In genomic region chr7:1569833-1570632, GRCh38 we compare ENCODE assay signal across 8 cellular contexts. TPM values are rescaled to one million over a fixed set of nuclear protein-coding genes. Genes with fewer than 3 reads are reported as not detected.
A peak's percentile ranks its signal among the peaks of the same experiment; 100 is the strongest.
DNase-seq lines count a peak whose midpoint lies in the region; ATAC-seq and TF ChIP-seq lines count a peak whose summit lies in the region.

Gene PSMG3, minus strand, starts transcription at chr7:1570032. Its CDS starts 693 bp downstream, at chr7:1569339.

- H3K27me3 Mint-ChIP-seq in stimulated activated naive CD8-positive, alpha-beta T cell treated with anti-CD3 and anti-CD28 coated beads, Interleukin-15, amount 100 ng/mL, for 72 hours: no peaks in the 10 kb centered on the region

- 1 to 2% methylated on average over 66 to 83 of the region's 95 CpGs for WGBS in GM23248 (ENCODE audit: low coverage in 1 of 2, low lambda C conversion rate in 2 of 2, missing lambda C conversion rate in 2 of 2), 2 experiments

- H3K79me2 ChIP-seq in GM23248 (ENCODE audit: insufficient read depth): peaks cover 21% of the 10 kb centered on the region
- H3K79me2 ChIP-seq in neural cell (replicated peaks; ENCODE audit: insufficient read depth, low read length): peaks cover 5% of the 10 kb centered on the region

- H3K4me3 ChIP-seq in GM23248 (peak within 1 kb of the TSS; percentile 84), fibroblast of the aortic adventitia (ENCODE audit: low read depth, low read length) (peak within 1 kb of the TSS; percentile 89), neural cell (ENCODE audit: low read length) (peak within 1 kb of the TSS; percentile 80)

- peak within 1 kb of the TSS; percentile 73 for H2AFZ ChIP-seq in GM23248
- peak within 1 kb of the TSS; percentile 32 for H2AFZ ChIP-seq in neural cell (ENCODE audit: low read depth, low read length)

- no peaks in the 10 kb centered on the region for H3K9me3 Mint-ChIP-seq in stimulated activated naive CD8-positive, alpha-beta T cell treated with anti-CD3 and anti-CD28 coated beads, Interleukin-15, amount 100 ng/mL, for 72 hours

- H3K4me2 ChIP-seq in GM23248 (ENCODE audit: unreplicated experiment) (peak within 1 kb of the TSS; percentile 97), neural cell (ENCODE audit: low read length) (no peak within 1 kb of the TSS)

- no peaks in the 10 kb centered on the region for H3K27me3 ChIP-seq in GM23248 (replicated peaks; ENCODE audit: insufficient read depth)
- H3K27me3 ChIP-seq in neural cell (ENCODE audit: insufficient read depth, low read depth, low read length): no peaks in the 10 kb centered on the region

- TF ChIP-seq EP300 in neural cell (conservative IDR thresholded peaks at IDR 0.05; ENCODE audit: poor library complexity, severe bottlenecking): peak; percentile 28

- peaks cover 36% of the 10 kb centered on the region for H3K4me1 ChIP-seq in GM23248 (ENCODE audit: insufficient read depth)

- peak within 1 kb of the TSS; percentile 90 to 93 for H3K4me3 Mint-ChIP-seq in stimulated activated naive CD8-positive, alpha-beta T cell treated with anti-CD3 and anti-CD28 coated beads, Interleukin-15, amount 100 ng/mL, for 72 hours

- H3K9me2 ChIP-seq in GM23248 (ENCODE audit: insufficient read depth) (no peaks in the 10 kb centered on the region), neural cell (ENCODE audit: insufficient read depth, low read length) (no peaks in the 10 kb centered on the region)

- TF ChIP-seq RAD21 in neural cell (conservative IDR thresholded peaks at IDR 0.05): peak; percentile 29

- no peaks in the 10 kb centered on the region for H3K9me3 ChIP-seq in GM23248 (ENCODE audit: low read depth)
- no peaks in the 10 kb centered on the region for H3K9me3 ChIP-seq in neural cell (ENCODE audit: low read length)

- TF ChIP-seq CTCF in fibroblast of the aortic adventitia (IDR thresholded peaks at IDR 0.05; ENCODE audit: insufficient read depth, low read length): peak; percentile 31
- peak; percentile 51 for TF ChIP-seq CTCF in neural cell (IDR thresholded peaks at IDR 0.05; ENCODE audit: poor library complexity, severe bottlenecking)

- TF ChIP-seq POLR2A in Raji (IDR thresholded peaks at IDR 0.05; ENCODE audit: insufficient read depth, low read depth, low read length): peak; percentile 85

- H3K27ac ChIP-seq in GM23248 (peak within 1 kb of the TSS; percentile 99), neural cell (ENCODE audit: low read length) (peak within 1 kb of the TSS; percentile 74)

- peak; percentile 89 for DNase-seq in EL
- DNase-seq in GM23248: peak; percentile 99
- peak; percentile 57 to 69 for DNase-seq in Kasumi-1 (lab: John Stamatoyannopoulos, UW)
- DNase-seq in activated T-helper 9 cell treated with anti-CD3 and anti-CD28 coated beads, Interleukin-2, amount 50 U/mL, for 16 hours (ENCODE audit: low read depth): peak; percentile 82
- DNase-seq in fibroblast of the aortic adventitia (ENCODE audit: low read depth): peak; percentile 86
- DNase-seq in stimulated activated naive CD8-positive, alpha-beta T cell treated with anti-CD3 and anti-CD28 coated beads, Interleukin-15, amount 100 ng/mL, for 72 hours: peak; percentile 91

- in situ Hi-C loops in GM23248 (cut with MboI): loop anchor here (10.0 kb wide), 1 partner anchor 775 kb away; no protein-coding TSS in a partner anchor

- H3K36me3 ChIP-seq in GM23248 (ENCODE audit: low read depth) (no peaks in the 10 kb centered on the region), neural cell (ENCODE audit: insufficient read depth, low read length) (no peaks in the 10 kb centered on the region)

- H3K9ac ChIP-seq in GM23248 (peak within 1 kb of the TSS; percentile 98), neural cell (ENCODE audit: low read length) (peak within 1 kb of the TSS; percentile 78)

- H3K4me1 Mint-ChIP-seq in stimulated activated naive CD8-positive, alpha-beta T cell treated with anti-CD3 and anti-CD28 coated beads, Interleukin-15, amount 100 ng/mL, for 72 hours: peaks cover 48% of the 10 kb centered on the region

- H4K20me1 ChIP-seq in GM23248 (ENCODE audit: insufficient read depth) (no peaks in the 10 kb centered on the region), neural cell (ENCODE audit: insufficient read depth) (no peaks in the 10 kb centered on the region)

- ATAC-seq in stimulated activated naive CD8-positive, alpha-beta T cell treated with anti-CD3 and anti-CD28 coated beads, Interleukin-15, amount 100 ng/mL, for 72 hours: peak; percentile 97

- peaks cover 32% of the 10 kb centered on the region for H3F3A ChIP-seq in GM23248 (ENCODE audit: insufficient read depth)
- H3F3A ChIP-seq in neural cell (ENCODE audit: insufficient read depth, low read length, poor library complexity, severe bottlenecking): no peaks in the 10 kb centered on the region

- peak within 1 kb of the TSS; percentile 93 to 97 for H3K27ac Mint-ChIP-seq in stimulated activated naive CD8-positive, alpha-beta T cell treated with anti-CD3 and anti-CD28 coated beads, Interleukin-15, amount 100 ng/mL, for 72 hours

TF ChIP-seq in neural cell, 6 proteins besides CTCF, POLR2A, EP300 and RAD21:
- TF ChIP-seq EZH2 (IDR thresholded peaks at IDR 0.05; ENCODE audit: borderline replicate concordance, insufficient read depth, low read length, poor library complexity, severe bottlenecking) (no peak), MXI1 (conservative IDR thresholded peaks at IDR 0.05; ENCODE audit: poor library complexity, severe bottlenecking) (peak; percentile 63), TAF1 (IDR thresholded peaks at IDR 0.05; ENCODE audit: low read depth) (no peak), SMC3 (conservative IDR thresholded peaks at IDR 0.05; ENCODE audit: poor library complexity) (no peak)
TF ChIP-seq in neural cell: peak in this region for 1.

RNA-seq across cellular contexts. Expression of gene PSMG3, which starts in this region (rescaled TPM):
- total RNA-seq in GM23248 (2014; rRNA removed; shearing (Covaris generic)): 28.3 and 36.8 TPM in 2 replicates
- polyA plus RNA-seq in GM23248 (2016; fragmentation: Nextera tagmentation; extraction: Ambion mirVana): 56.2 and 58.1 TPM in 2 replicates
- 6.6 and 20.5 TPM in 2 replicates for total RNA-seq in fibroblast of the aortic adventitia (ENCODE audit: low replicate concordance)
- 50.6 and 54.1 TPM in 2 replicates for polyA plus RNA-seq in neural cell
- 15.6 and 20.9 TPM in 2 replicates for polyA minus RNA-seq in neural cell

Comparison
In these comparisons a context has a peak if more than half of its experiments do, and no peak if none do; other contexts are left out.
1. Peak in every context shown above with its lines: DNase-seq, ATAC-seq, H3K4me3 ChIP-seq and H3K27ac ChIP-seq.